ENCODE assay signal across 17 cellular contexts in the genomic region with DNA sequence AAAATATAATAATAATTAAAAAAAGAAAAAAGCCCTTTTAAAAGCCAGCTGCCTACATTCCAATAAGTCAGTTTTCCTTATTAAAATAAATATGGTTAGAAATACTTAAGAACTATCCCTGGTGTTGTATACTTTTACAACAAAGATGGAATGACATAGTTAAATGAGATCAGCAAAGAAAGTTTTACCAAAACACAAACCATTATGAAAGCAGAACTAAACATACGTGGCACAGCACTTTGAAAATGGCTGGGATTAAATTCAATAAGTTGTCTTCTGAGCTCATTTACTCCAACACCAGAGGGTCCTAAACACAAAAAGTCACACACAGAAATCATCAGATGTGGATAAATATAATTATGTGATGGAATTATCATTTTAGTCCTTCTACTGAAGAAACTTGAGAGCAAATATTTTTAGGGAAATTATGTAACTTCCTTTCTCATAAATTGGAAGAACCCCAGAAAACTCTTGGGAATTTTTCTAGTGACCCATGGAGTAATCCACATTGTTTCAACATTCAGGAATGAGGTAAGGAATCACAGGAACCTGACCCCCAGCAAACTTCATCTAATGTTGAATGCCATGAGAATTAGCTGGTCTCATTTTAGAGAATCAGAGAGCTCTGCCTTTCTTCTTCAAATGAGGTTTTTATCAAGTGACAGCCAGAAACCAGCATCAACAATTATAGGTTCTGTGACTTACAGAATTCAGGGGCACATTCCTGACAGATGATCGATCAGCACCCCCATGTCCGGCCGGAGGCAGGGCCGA. TPM values are rescaled to one million over a fixed set of nuclear protein-coding genes. Genes with fewer than 3 reads are reported as not detected.
DNase-seq lines count a peak whose midpoint lies in the region; ATAC-seq and TF ChIP-seq lines count a peak whose summit lies in the region.
"Had no signal": no experiment of that assay in that cellular context is flagged by ENCODE, and none has a peak within 500 bp of the region (broad histone marks: within the 10 kb centered on the region; RNA-seq: fewer than 3 reads in every experiment).

No MANE protein-coding gene starts in this region.

- H2BK120ac ChIP-seq in IMR-90 (ENCODE audit: low read depth, low read length): peak overlapping the region; percentile 98

- peak overlapping the region; percentile 92 to 98 for H4K8ac ChIP-seq in IMR-90 (ENCODE audit: low read depth in 2 of 2, low read length in 2 of 2)

- no peak for TF ChIP-seq CTCF in AG09319 (IDR thresholded peaks at IDR 0.05; ENCODE audit: low read depth, low read length)
- TF ChIP-seq CTCF in IMR-90 (conservative IDR thresholded peaks at IDR 0.05; ENCODE audit: low read depth, low read length): no peak

- H3K4me2 ChIP-seq in IMR-90 (ENCODE audit: low read depth, low read length): peak overlapping the region; percentile 85

- H2AK5ac ChIP-seq in IMR-90 (ENCODE audit: low read depth, low read length): no peak overlapping the region

- H2BK5ac ChIP-seq in IMR-90 (ENCODE audit: low read depth, low read length, poor library complexity, severe bottlenecking): peak overlapping the region; percentile 92

- in situ Hi-C loops in IMR-90 (cut with MboI; ENCODE audit: low sequenced_read_pairs): no loop called here

- peak overlapping the region; percentile 97 for H3K56ac ChIP-seq in IMR-90 (ENCODE audit: extremely low read depth, insufficient read depth, low read length)

- H4K91ac ChIP-seq in IMR-90 (ENCODE audit: insufficient read depth, low read depth, low read length): peak overlapping the region; percentile 100

- H4K20me1 ChIP-seq in IMR-90 (ENCODE audit: insufficient read depth, low read length): no peaks in the 10 kb centered on the region

- H3K36me3 ChIP-seq in IMR-90 (ENCODE audit: control insufficient read depth, insufficient read depth, low read length): no peaks in the 10 kb centered on the region
- H3K36me3 ChIP-seq: pancreas, thoracic aorta had no signal

- WGBS in IMR-90 (ENCODE audit: extremely low coverage in 2 of 2, insufficient read length in 1 of 2), 2 experiments: no CpG with 5 or more reads among the region's 5 CpGs

- H3K4me3 ChIP-seq in IMR-90 (ENCODE audit: insufficient read depth, low read depth, low read length): no peak overlapping the region; the same call in 1 of the 2 replicates
- H3K4me3 ChIP-seq: pancreas, thoracic aorta had no signal

- TF ChIP-seq RAD21 in IMR-90 (IDR thresholded peaks at IDR 0.05; ENCODE audit: low read length): no peak

- H3K9me1 ChIP-seq in IMR-90 (ENCODE audit: insufficient read depth, low read length): peaks cover 18% of the 10 kb centered on the region

- H4K5ac ChIP-seq in IMR-90 (ENCODE audit: low read depth, low read length): peak overlapping the region; percentile 85

- intact Hi-C loops in IMR-90 (cut with micrococcal nuclease): loop anchor here (1.0 kb wide), 1 partner anchor 42 kb away; no protein-coding TSS in a partner anchor

- peak overlapping the region; percentile 99; the same call in 1 of the 3 replicates for H2BK15ac ChIP-seq in IMR-90 (ENCODE audit: low read depth, low read length)

- H2AFZ ChIP-seq in IMR-90 (replicated peaks; ENCODE audit: low read length, poor library complexity): no peak overlapping the region

- H3K4me1 ChIP-seq in IMR-90 (ENCODE audit: control insufficient read depth, insufficient read depth, low read length): peaks cover 17% of the 10 kb centered on the region
- H3K4me1 ChIP-seq: pancreas had no signal

- peak overlapping the region; percentile 95 for H2BK20ac ChIP-seq in IMR-90 (ENCODE audit: low read depth, low read length)

- peak overlapping the region; percentile 48; the same call in 1 of the 2 replicates for H3K9ac ChIP-seq in IMR-90 (ENCODE audit: low read depth, low read length)

- H3K79me1 ChIP-seq in IMR-90 (ENCODE audit: low read depth in 1 of 2, low read length in 2 of 2): 0 out of 4 replicates have a peak, but pooled peaks cover 0 to 2% of the 10 kb centered on the region in 2 experiments

- H3K14ac ChIP-seq in IMR-90 (replicated peaks; ENCODE audit: low read depth, low read length): peak overlapping the region; percentile 91

- H3K4ac ChIP-seq in IMR-90 (ENCODE audit: low read depth, low read length): peak overlapping the region; percentile 94

- POLR2A ChIA-PET in IMR-90 (lab: Charles Lee; ENCODE audit: unreplicated experiment): no interaction called here

- H2AK9ac ChIP-seq in IMR-90 (replicated peaks; ENCODE audit: low read depth, low read length, poor library complexity): no peak overlapping the region

- peak overlapping the region; percentile 97 for H3K18ac ChIP-seq in IMR-90 (ENCODE audit: low read depth, low read length)

- H3K9me3 ChIP-seq in IMR-90 (ENCODE audit: control insufficient read depth, insufficient read depth, low read length): no peaks in the 10 kb centered on the region
- H3K9me3 ChIP-seq: pancreas, thoracic aorta had no signal

- peak; percentile 65 for ATAC-seq in IMR-90 (ENCODE audit: low read depth)
- no peak for ATAC-seq in HG03342 (IDR thresholded peaks at IDR 0.05; ENCODE audit: unreplicated experiment)
- ATAC-seq: activated T-cell treated with anti-CD3 and anti-CD28 coated beads, Interleukin-2, amount 50 U/mL, for 4 hours; pancreas had no signal

- peak overlapping the region; percentile 78 for H3K23ac ChIP-seq in IMR-90 (ENCODE audit: low read depth, low read length)

- dilution Hi-C loops in IMR-90 (cut with HindIII; ENCODE audit: low sequenced_read_pairs, unreplicated experiment): no loop called here

- H3K27ac ChIP-seq in IMR-90 (ENCODE audit: insufficient read depth, low read length): peak overlapping the region; percentile 93
- H3K27ac ChIP-seq: C4-2B, pancreas had no signal

- CTCF ChIA-PET in IMR-90 (lab: Yijun Ruan, JAX): interaction anchor here (0.5 kb wide), 1 partner anchor 1473 kb away, joined by 4 read pairs; no protein-coding TSS in a partner anchor

- H3K27me3 ChIP-seq in IMR-90 (ENCODE audit: control insufficient read depth, insufficient read depth, low read length): no peaks in the 10 kb centered on the region
- H3K27me3 ChIP-seq: pancreas had no signal

- DNase-seq in AG09319 (ENCODE audit: extremely low read depth, low read depth) (peak; percentile 52), IMR-90 (peak; percentile 91), cerebellar cortex (ENCODE audit: low spot score) (peak; percentile 84), myocyte (ENCODE audit: low read depth) (peak; percentile 47), HuH-7.5 (ENCODE audit: low spot score) (no peak), RKO (ENCODE audit: low spot score) (no peak), occipital lobe (lab: John Stamatoyannopoulos, UW) (no peak)
- DNase-seq: activated CD4-positive, alpha-beta T cell treated with anti-CD3 and anti-CD28 coated beads, Interleukin-2, amount 50 U/mL, for 1 hour; activated T-cell treated with anti-CD3 and anti-CD28 coated beads, Interleukin-2, amount 50 U/mL, for 4 hours; midbrain; NCI-H748 treated with DMSO at 0.1 percent for 48 hours; pancreas; stimulated activated CD4-positive, alpha-beta T cell treated with anti-CD3 and anti-CD28 coated beads, Interleukin-15, amount 100 ng/mL, for 24 hours; T-helper 9 cell had no signal

- no TSS peak for BruUV-seq in IMR-90 (replicated peaks; lab: Mats Ljungman, UMichigan)

- TF ChIP-seq POLR2A in IMR-90 (IDR thresholded peaks at IDR 0.05; ENCODE audit: low read depth, low read length): no peak

TF ChIP-seq in IMR-90, 13 proteins besides CTCF, POLR2A, EP300 and RAD21:
- 0 out of 2 replicates have a peak, but pooled peaks have one; percentile 28 for TF ChIP-seq RFX5 (IDR thresholded peaks at IDR 0.05; ENCODE audit: low read depth, low read length)
- peak; percentile 70 for TF ChIP-seq CEBPB (IDR thresholded peaks at IDR 0.05; ENCODE audit: low read depth, low read length)
- no peak for TF ChIP-seq MAZ (IDR thresholded peaks at IDR 0.05; ENCODE audit: borderline replicate concordance, low read depth, low read length)
- no peak for TF ChIP-seq SMC3 (IDR thresholded peaks at IDR 0.05; ENCODE audit: low read depth, low read length)
- TF ChIP-seq, protein P1, sequence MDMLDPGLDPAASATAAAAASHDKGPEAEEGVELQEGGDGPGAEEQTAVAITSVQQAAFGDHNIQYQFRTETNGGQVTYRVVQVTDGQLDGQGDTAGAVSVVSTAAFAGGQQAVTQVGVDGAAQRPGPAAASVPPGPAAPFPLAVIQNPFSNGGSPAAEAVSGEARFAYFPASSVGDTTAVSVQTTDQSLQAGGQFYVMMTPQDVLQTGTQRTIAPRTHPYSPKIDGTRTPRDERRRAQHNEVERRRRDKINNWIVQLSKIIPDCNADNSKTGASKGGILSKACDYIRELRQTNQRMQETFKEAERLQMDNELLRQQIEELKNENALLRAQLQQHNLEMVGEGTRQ (IDR thresholded peaks at IDR 0.05; ENCODE audit: low read depth, low read length): no peak
- TF ChIP-seq FOS (IDR thresholded peaks at IDR 0.05; ENCODE audit: low read depth, low read length): 0 out of 2 replicates have a peak, but pooled peaks have one; percentile 10
- no peak for TF ChIP-seq MXI1 (IDR thresholded peaks at IDR 0.05; ENCODE audit: borderline replicate concordance, low read depth, low read length)
- TF ChIP-seq BHLHE40 (IDR thresholded peaks at IDR 0.05; ENCODE audit: low read depth, low read length): no peak

RNA-seq across cellular contexts. Expression of a gene that starts 11.5 kb away (rescaled TPM):
- total RNA-seq in IMR-90 (2012; rRNA removed) (46.9 and 58.8 TPM in 2 replicates), myocyte (32.6 and 37.6 TPM in 2 replicates), occipital lobe (30.3 TPM)
- 27.8 and 29.4 TPM in 2 replicates for polyA plus RNA-seq in IMR-90 (2012; rRNA removed)
- 13.0 and 22.9 TPM in 2 replicates for polyA plus RNA-seq in IMR-90 (2012; cell fraction: cytosol; rRNA removed)
- 4.8 and 31.4 TPM in 2 replicates for polyA plus RNA-seq in IMR-90 (2012; cell fraction: nucleus; rRNA removed; ENCODE audit: low replicate concordance)
- polyA plus RNA-seq in myocyte (2012): 21.2 TPM

RNA-seq across cellular contexts. Expression of a gene that starts 43.6 kb away (rescaled TPM):
- 11.1 and 14.9 TPM in 2 replicates for total RNA-seq in IMR-90 (2012; rRNA removed)
- polyA plus RNA-seq in IMR-90 (2012; rRNA removed): 8.5 and 11.8 TPM in 2 replicates
- polyA plus RNA-seq in IMR-90 (2012; cell fraction: cytosol; rRNA removed): 5.2 and 5.5 TPM in 2 replicates
- polyA plus RNA-seq in IMR-90 (2012; cell fraction: nucleus; rRNA removed; ENCODE audit: low replicate concordance): 16.8 and 54.4 TPM in 2 replicates
- 3.9 and 10.8 TPM in 2 replicates for total RNA-seq in myocyte
- 0.64 TPM for polyA plus RNA-seq in myocyte (2012)
- total RNA-seq in occipital lobe: 0.31 TPM
- total RNA-seq: activated T-cell treated with anti-CD3 and anti-CD28 coated beads, Interleukin-2, amount 50 U/mL, for 4 hours had no signal

Comparison
In these comparisons a context has a peak if more than half of its experiments do, and no peak if none do; other contexts are left out.
1. DNase-seq: peak in AG09319 (single experiment), IMR-90 (single experiment), cerebellar cortex (single experiment) and myocyte (single experiment); none in HuH-7.5 (single experiment), RKO (single experiment) and occipital lobe (single experiment).